ENCODE assay signal across 8 cellular contexts in the genomic region with DNA sequence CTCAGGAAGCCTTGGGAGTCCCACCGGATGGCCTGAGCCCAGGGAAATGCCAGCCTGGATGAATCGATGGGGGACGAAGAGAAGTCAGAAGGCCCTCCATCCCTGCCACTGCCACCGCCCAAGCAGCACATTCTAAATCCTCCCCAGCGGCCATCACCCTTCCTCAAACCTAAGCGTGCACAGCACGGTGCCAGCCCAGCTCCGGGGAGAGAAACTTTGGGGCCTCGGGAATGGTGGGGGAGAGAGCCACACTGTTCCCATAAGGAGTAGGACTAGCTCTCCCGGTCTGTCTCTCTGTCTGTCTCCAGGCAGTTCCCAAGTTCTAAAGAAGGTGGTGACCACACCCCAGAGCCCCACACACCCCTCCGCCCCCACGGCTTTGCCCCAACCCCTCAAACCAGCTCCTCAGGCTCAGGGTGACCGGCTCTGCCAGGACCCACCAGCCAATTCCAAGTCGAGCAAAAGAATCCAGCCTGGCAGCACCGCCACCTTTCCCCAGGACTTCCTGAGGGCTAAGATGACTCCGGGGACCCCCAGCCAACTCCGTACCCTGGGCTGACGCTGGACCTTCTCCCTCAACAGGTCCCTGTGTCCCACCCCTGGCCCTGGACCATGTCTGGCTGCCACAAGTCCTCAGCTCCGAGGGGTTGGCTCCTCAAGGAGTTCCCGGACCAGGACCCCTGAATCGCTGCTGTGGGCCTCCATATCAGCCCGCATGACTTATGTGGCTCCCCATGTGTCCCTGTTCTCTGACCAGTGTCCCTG. TPM values are rescaled to one million over a fixed set of nuclear protein-coding genes. Genes with fewer than 3 reads are reported as not detected.
DNase-seq lines count a peak whose midpoint lies in the region; ATAC-seq and TF ChIP-seq lines count a peak whose summit lies in the region.

No MANE protein-coding gene starts in this region.

- H3K36me3 Mint-ChIP-seq in CD8-positive, alpha-beta T cell = peaks cover 10% of the 10 kb centered on the region
- H3K36me3 Mint-ChIP-seq in endothelial cell (ENCODE audit: low read depth, unreplicated experiment) (peaks cover 7% of the 10 kb centered on the region), osteocyte (ENCODE audit: unreplicated experiment) (no peaks in the 10 kb centered on the region)

- peak overlapping the region; percentile 92 for H3K4me3 ChIP-seq in CD8-positive, alpha-beta T cell (ENCODE audit: low read depth, low read length)
- peak overlapping the region; percentile 80 to 98 for H3K4me3 ChIP-seq in Panc1 (ENCODE audit: low read depth in 2 of 2, low read length in 2 of 2)

- in situ Hi-C loops in Panc1 (cut with HindIII; ENCODE audit: low pct_unique_long_range_greater_than_20kb, low sequenced_read_pairs) = no loop called here

- H3K27ac Mint-ChIP-seq in CD8-positive, alpha-beta T cell = peak overlapping the region; percentile 93
- H3K27ac Mint-ChIP-seq in endothelial cell (ENCODE audit: unreplicated experiment) (peak overlapping the region; percentile 42), osteocyte (ENCODE audit: unreplicated experiment) (peak overlapping the region; percentile 95)

- no peaks in the 10 kb centered on the region for H3K27me3 ChIP-seq in CD8-positive, alpha-beta T cell (ENCODE audit: insufficient read depth, low read length)
- no peaks in the 10 kb centered on the region for H3K27me3 ChIP-seq in Panc1 (ENCODE audit: control insufficient read depth, insufficient read depth, low read length)

- no peaks in the 10 kb centered on the region for H3K9me3 Mint-ChIP-seq in CD8-positive, alpha-beta T cell
- no peaks in the 10 kb centered on the region for H3K9me3 Mint-ChIP-seq in endothelial cell (ENCODE audit: unreplicated experiment)
- no peaks in the 10 kb centered on the region for H3K9me3 Mint-ChIP-seq in osteocyte (ENCODE audit: unreplicated experiment)

- peak overlapping the region; percentile 79 for H3K27ac ChIP-seq in CD8-positive, alpha-beta T cell (ENCODE audit: low read depth, low read length)
- H3K27ac ChIP-seq in Panc1 (ENCODE audit: low read length) = peak overlapping the region; percentile 96

- intact Hi-C loops in CD8-positive, alpha-beta T cell (cut with DNase I, micrococcal nuclease) = loop anchor here in 1 of 2 experiments (1.0 to 2.0 kb wide), 3 partner anchors 13 to 117 kb away; no protein-coding TSS in a partner anchor
- intact Hi-C loops in Panc1 (cut with micrococcal nuclease; ENCODE audit: unreplicated experiment) = loop anchor here (5.0 to 10.0 kb wide), 3 partner anchors 37 to 149 kb away; no protein-coding TSS in a partner anchor

- peaks cover 75% of the 10 kb centered on the region for H3K4me1 ChIP-seq in CD8-positive, alpha-beta T cell (ENCODE audit: insufficient read depth, low read length)
- H3K4me1 ChIP-seq in Panc1 (ENCODE audit: control insufficient read depth, insufficient read depth, low read length) = peaks cover 45% of the 10 kb centered on the region

- peak overlapping the region; percentile 94 for H3K4me3 Mint-ChIP-seq in CD8-positive, alpha-beta T cell
- H3K4me3 Mint-ChIP-seq in endothelial cell (ENCODE audit: unreplicated experiment) = peak overlapping the region; percentile 96
- peak overlapping the region; percentile 97 for H3K4me3 Mint-ChIP-seq in osteocyte (ENCODE audit: unreplicated experiment)

- no peaks in the 10 kb centered on the region for H3K36me3 ChIP-seq in CD8-positive, alpha-beta T cell (ENCODE audit: insufficient read depth, low read length)
- H3K36me3 ChIP-seq in Panc1 (ENCODE audit: control insufficient read depth, insufficient read depth, low read length) = peaks cover 6% of the 10 kb centered on the region; the same call in 1 of the 2 replicates

- no peaks in the 10 kb centered on the region for H3K9me3 ChIP-seq in CD8-positive, alpha-beta T cell (ENCODE audit: low read length)
- H3K9me3 ChIP-seq in Panc1 (ENCODE audit: control insufficient read depth, insufficient read depth, low read depth, low read length) = no peaks in the 10 kb centered on the region

- peaks cover 70% of the 10 kb centered on the region for H3K4me1 Mint-ChIP-seq in CD8-positive, alpha-beta T cell (ENCODE audit: low read depth)
- H3K4me1 Mint-ChIP-seq in endothelial cell (ENCODE audit: unreplicated experiment) (peaks cover 31% of the 10 kb centered on the region), osteocyte (ENCODE audit: unreplicated experiment) (peaks cover 77% of the 10 kb centered on the region)

- DNase-seq in CD8-positive, alpha-beta T cell = peak in 1 of 7 experiments; percentile 15
- DNase-seq in Panc1 (ENCODE audit: low read depth, low spot score) (no peak), endothelial cell (ENCODE audit: low spot score) (no peak), osteocyte (ENCODE audit: extremely low spot score, unreplicated experiment) (no peak)

- CTCF ChIA-PET in CD8-positive, alpha-beta T cell (lab: Charles Lee) = interaction anchor here (1.0 to 13.8 kb wide), 18 partner anchors 9 to 753 kb away, joined by 3 to 265 read pairs (median 5); a partner anchor contains a TSS
- CTCF ChIA-PET in Panc1 (lab: Charles Lee) = interaction anchor here (0.6 to 2.9 kb wide), 11 partner anchors 9 to 1029 kb away, joined by 3 to 29 read pairs (median 6); no protein-coding TSS in a partner anchor

- POLR2A ChIA-PET in CD8-positive, alpha-beta T cell (lab: Charles Lee) = interaction anchor here (1.8 to 5.7 kb wide), 2 partner anchors 12 to 119 kb away, joined by 6 to 89 read pairs; no protein-coding TSS in a partner anchor
- POLR2A ChIA-PET in Panc1 (lab: Charles Lee) = interaction anchor here (0.5 to 2.0 kb wide), 8 partner anchors 9 to 121 kb away, joined by 3 to 14 read pairs (median 8); a partner anchor contains a TSS

- no peak for TF ChIP-seq CTCF in CD8-positive, alpha-beta T cell (IDR thresholded peaks at IDR 0.05)
- TF ChIP-seq CTCF in Panc1 (IDR thresholded peaks at IDR 0.05) (no peak), endothelial cell (IDR thresholded peaks at IDR 0.05; ENCODE audit: unreplicated experiment) (no peak), osteocyte (IDR thresholded peaks at IDR 0.05) (no peak)

- no peak for ATAC-seq in CD8-positive, alpha-beta T cell
- no peak for ATAC-seq in Panc1
- no peak for ATAC-seq in GM21737 (IDR thresholded peaks at IDR 0.05; ENCODE audit: unreplicated experiment)
- no peak for ATAC-seq in HG03378 (IDR thresholded peaks at IDR 0.05; ENCODE audit: unreplicated experiment)
- ATAC-seq in HG03135 (IDR thresholded peaks at IDR 0.05; ENCODE audit: unreplicated experiment) = no peak
- ATAC-seq in GM21528 (IDR thresholded peaks at IDR 0.05; ENCODE audit: low FRiP score, unreplicated experiment) = no peak

- no peaks in the 10 kb centered on the region for H3K27me3 Mint-ChIP-seq in CD8-positive, alpha-beta T cell (ENCODE audit: low read depth)
- peaks cover 39% of the 10 kb centered on the region for H3K27me3 Mint-ChIP-seq in endothelial cell (ENCODE audit: unreplicated experiment)
- no peaks in the 10 kb centered on the region for H3K27me3 Mint-ChIP-seq in osteocyte (ENCODE audit: unreplicated experiment)

- no TSS peak for BruUV-seq in Panc1 (replicated peaks; lab: Mats Ljungman, UMichigan)

RNA-seq across cellular contexts. Expression of a gene that starts 2.7 kb away (rescaled TPM):
- 100 to 1,000 TPM; 185 to 188 TPM for total RNA-seq in CD8-positive, alpha-beta T cell
- 844 TPM for total RNA-seq in Panc1 (2021; ENCODE audit: unreplicated experiment)
- polyA plus RNA-seq in Panc1 (2012; ENCODE audit: insufficient read length) = 355 TPM
- 136 TPM for total RNA-seq in endothelial cell (ENCODE audit: unreplicated experiment)
- total RNA-seq in osteocyte = 462 and 503 TPM in 2 replicates

RNA-seq across cellular contexts. Expression of a gene that starts 29.8 kb away (rescaled TPM):
- 1,000 to 10,000 TPM; 2,174 to 2,204 TPM for total RNA-seq in CD8-positive, alpha-beta T cell
- total RNA-seq in Panc1 (2021; ENCODE audit: unreplicated experiment) = 1,119 TPM
- polyA plus RNA-seq in Panc1 (2012; ENCODE audit: insufficient read length) = 1,553 TPM
- total RNA-seq in endothelial cell (ENCODE audit: unreplicated experiment) = 1,951 TPM
- total RNA-seq in osteocyte = 1,404 TPM in 2 replicates

RNA-seq across cellular contexts. Expression of a gene that starts 47.5 kb away (rescaled TPM):
- 10 to 100 TPM; 15.3 to 17.7 TPM for total RNA-seq in CD8-positive, alpha-beta T cell
- 19.9 TPM for total RNA-seq in Panc1 (2021; ENCODE audit: unreplicated experiment)
- polyA plus RNA-seq in Panc1 (2012; ENCODE audit: insufficient read length) = 21.9 TPM
- total RNA-seq in endothelial cell (ENCODE audit: unreplicated experiment) = 21.2 TPM
- total RNA-seq in osteocyte = 12.7 and 15.6 TPM in 2 replicates

RNA-seq across cellular contexts. Expression of a gene that starts 57.8 kb away (rescaled TPM):
- 100 to 1,000 TPM; 148 to 154 TPM for total RNA-seq in CD8-positive, alpha-beta T cell
- 163 TPM for total RNA-seq in Panc1 (2021; ENCODE audit: unreplicated experiment)
- 129 TPM for polyA plus RNA-seq in Panc1 (2012; ENCODE audit: insufficient read length)
- 157 TPM for total RNA-seq in endothelial cell (ENCODE audit: unreplicated experiment)
- total RNA-seq in osteocyte = 91.6 and 107 TPM in 2 replicates

Comparison
In these comparisons a context has a peak if more than half of its experiments do, and no peak if none do; other contexts are left out.
1. H3K27ac Mint-ChIP-seq: peak in every context shown above with its lines; median percentile 95 in osteocyte; 93 in CD8-positive, alpha-beta T cell; 42 in endothelial cell.